In the genomic region with DNA sequence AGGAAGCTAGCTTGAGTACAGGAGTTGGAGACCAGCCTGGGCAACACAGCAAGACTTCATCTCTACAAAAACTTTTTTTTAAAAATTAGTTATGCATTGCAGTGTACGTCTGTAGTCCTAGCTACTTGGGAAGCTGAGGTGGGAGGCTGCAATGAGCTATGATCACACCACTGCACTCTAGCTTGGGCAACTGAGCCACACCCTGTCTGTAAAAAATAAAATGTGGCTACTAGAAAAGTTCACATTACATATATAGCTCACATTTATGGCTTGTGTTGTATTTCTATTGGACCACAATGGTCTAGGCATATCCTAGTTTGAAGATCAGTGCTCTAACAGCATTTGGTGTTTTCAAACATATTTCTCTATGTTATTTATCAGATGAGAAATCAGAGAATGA, we compare ENCODE assay signal across 39 cellular contexts.
"Had no signal": no experiment of that assay in that cellular context is flagged by ENCODE, and none has a peak within 500 bp of the region (broad histone marks: within the 10 kb centered on the region; RNA-seq: fewer than 3 reads in every experiment).

No MANE protein-coding gene starts in this region.

- H3K27me3 Mint-ChIP-seq: activated naive CD4-positive, alpha-beta T cell treated with anti-CD3 and anti-CD28 coated beads, Interleukin-2, amount 10 ng/mL, durations not matched to agents 7 days and 5 days had no signal

- H3K9me3 Mint-ChIP-seq: activated naive CD4-positive, alpha-beta T cell treated with anti-CD3 and anti-CD28 coated beads for 36 hours; activated naive CD4-positive, alpha-beta T cell treated with anti-CD3 and anti-CD28 coated beads, Interleukin-2, amount 10 ng/mL, durations not matched to agents 7 days and 5 days; activated naive CD4-positive, alpha-beta T cell treated with anti-CD3 and anti-CD28 coated beads, Interleukin-2, amount 50 U/mL, for 24 hours; activated naive CD4-positive, alpha-beta T cell treated with anti-CD3 and anti-CD28 coated beads, Interleukin-2, amount 50 U/mL, for 72 hours; activated naive CD8-positive, alpha-beta T cell treated with anti-CD3 and anti-CD28 coated beads for 36 hours; activated naive CD8-positive, alpha-beta T cell treated with anti-CD3 and anti-CD28 coated beads, Interleukin-2, amount 10 ng/mL, durations not matched to agents 7 days and 5 days; activated naive CD8-positive, alpha-beta T cell treated with anti-CD3 and anti-CD28 coated beads, Interleukin-2, amount 50 U/mL, for 24 hours; activated T-cell treated with anti-CD3 and anti-CD28 coated beads, Interleukin-2, amount 50 U/mL, for 24 hours; activated T-cell treated with anti-CD3 and anti-CD28 coated beads, Interleukin-2, amount 50 U/mL, for 4 hours; activated T-cell treated with anti-CD3 and anti-CD28 coated beads, Interleukin-2, amount 50 U/mL, for 72 hours; activated T-helper 1 cell treated with anti-CD3 and anti-CD28 coated beads, Interleukin-12 subunit alpha, Interleukin-12 subunit beta, Interleukin-2, Interleukin-4 antibody, amounts not matched to agents 30 ng/mL and 10 ng/mL and 1 ng/mL, durations not matched to agents 14 hours and 24 hours and 36 hours; activated T-helper 17 cell treated with anti-CD3 and anti-CD28 coated beads, Interleukin-2, amount 50 U/mL, for 72 hours; activated T-helper 2 cell treated with anti-CD3 and anti-CD28 coated beads, Interferon-gamma antibody, Interleukin-2, Interleukin-4, amounts not matched to agents 10 μg/mL and 5 μg/mL and 100 μg/mL, durations not matched to agents 14 hours and 24 hours and 36 hours; central memory CD8-positive, alpha-beta T cell had no signal

- H3K4me1 ChIP-seq: adrenal gland, ascending aorta, body of pancreas, breast epithelium had no signal

- H3K4me3 Mint-ChIP-seq: activated naive CD4-positive, alpha-beta T cell treated with anti-CD3 and anti-CD28 coated beads for 36 hours; activated naive CD4-positive, alpha-beta T cell treated with anti-CD3 and anti-CD28 coated beads, Interleukin-2, amount 10 ng/mL, durations not matched to agents 7 days and 5 days; activated naive CD4-positive, alpha-beta T cell treated with anti-CD3 and anti-CD28 coated beads, Interleukin-2, amount 50 U/mL, for 24 hours; activated naive CD8-positive, alpha-beta T cell; activated naive CD8-positive, alpha-beta T cell treated with anti-CD3 and anti-CD28 coated beads for 36 hours; activated naive CD8-positive, alpha-beta T cell treated with anti-CD3 and anti-CD28 coated beads, Interleukin-2, amount 10 ng/mL, durations not matched to agents 7 days and 5 days; activated naive CD8-positive, alpha-beta T cell treated with anti-CD3 and anti-CD28 coated beads, Interleukin-2, amount 50 U/mL, for 24 hours; activated T-cell treated with anti-CD3 and anti-CD28 coated beads, Interleukin-2, amount 50 U/mL, for 24 hours; activated T-cell treated with anti-CD3 and anti-CD28 coated beads, Interleukin-2, amount 50 U/mL, for 4 hours; activated T-cell treated with anti-CD3 and anti-CD28 coated beads, Interleukin-2, amount 50 U/mL, for 72 hours; activated T-helper 1 cell treated with anti-CD3 and anti-CD28 coated beads, Interleukin-12 subunit alpha, Interleukin-12 subunit beta, Interleukin-2, Interleukin-4 antibody, amounts not matched to agents 30 ng/mL and 10 ng/mL and 1 ng/mL, durations not matched to agents 14 hours and 24 hours and 36 hours; activated T-helper 17 cell treated with anti-CD3 and anti-CD28 coated beads, Interleukin-2, amount 50 U/mL, for 72 hours; brain; central memory CD8-positive, alpha-beta T cell had no signal

- H3K4me1 Mint-ChIP-seq: brain; central memory CD8-positive, alpha-beta T cell had no signal

- H3K36me3 ChIP-seq: adrenal gland, ascending aorta, brain microvascular endothelial cell, breast epithelium, cardiac muscle cell had no signal

- H3K9me3 ChIP-seq: adrenal gland, ascending aorta, body of pancreas, breast epithelium had no signal

- DNase-seq: activated effector memory CD4-positive, alpha-beta T cell treated with anti-CD3 and anti-CD28 coated beads, Interleukin-2, amount 50 U/mL, for 16 hours; activated effector memory CD4-positive, alpha-beta T cell treated with Interleukin-2 at 50 U/mL for 16 hours; activated gamma-delta T cell; activated gamma-delta T cell treated with Interleukin-2 at 50 U/mL for 16 hours; activated naive CD4-positive, alpha-beta T cell; activated naive CD4-positive, alpha-beta T cell treated with anti-CD3 and anti-CD28 coated beads for 36 hours; activated naive CD4-positive, alpha-beta T cell treated with anti-CD3 and anti-CD28 coated beads, Interleukin-2, amount 10 ng/mL, durations not matched to agents 7 days and 5 days; activated naive CD4-positive, alpha-beta T cell treated with anti-CD3 and anti-CD28 coated beads, Interleukin-2, amount 50 U/mL, for 16 hours; activated naive CD4-positive, alpha-beta T cell treated with Interleukin-2 at 50 U/mL for 16 hours; activated naive CD8-positive, alpha-beta T cell treated with anti-CD3 and anti-CD28 coated beads for 36 hours; activated naive CD8-positive, alpha-beta T cell treated with anti-CD3 and anti-CD28 coated beads, Interleukin-2, amount 10 ng/mL, durations not matched to agents 7 days and 5 days; activated naive CD8-positive, alpha-beta T cell treated with anti-CD3 and anti-CD28 coated beads, Interleukin-2, amount 50 U/mL, for 24 hours; activated T-cell treated with anti-CD3 and anti-CD28 coated beads for 4 hours; activated T-cell treated with anti-CD3 and anti-CD28 coated beads, Interleukin-2, amount 50 U/mL, for 1 hour; activated T-cell treated with anti-CD3 and anti-CD28 coated beads, Interleukin-2, amount 50 U/mL, for 24 hours; activated T-cell treated with anti-CD3 and anti-CD28 coated beads, Interleukin-2, amount 50 U/mL, for 4 hours; activated T-cell treated with anti-CD3 and anti-CD28 coated beads, Interleukin-2, amount 50 U/mL, for 48 hours; activated T-cell treated with anti-CD3 and anti-CD28 coated beads, Interleukin-2, amount 50 U/mL, for 72 hours; adrenal gland; amniotic stem cell; amygdala; anterior cingulate cortex; aorta; body of pancreas; brain microvascular endothelial cell; caudate nucleus; central memory CD4-positive, alpha-beta T cell; cerebellar nuclear complex had no signal

- H3K4me3 ChIP-seq: adrenal gland, ascending aorta, body of pancreas, breast epithelium, cardiac muscle cell had no signal

- H3K27ac Mint-ChIP-seq: activated naive CD4-positive, alpha-beta T cell treated with anti-CD3 and anti-CD28 coated beads for 36 hours; activated naive CD4-positive, alpha-beta T cell treated with anti-CD3 and anti-CD28 coated beads, Interleukin-2, amount 10 ng/mL, durations not matched to agents 7 days and 5 days; activated naive CD4-positive, alpha-beta T cell treated with anti-CD3 and anti-CD28 coated beads, Interleukin-2, amount 50 U/mL, for 24 hours; activated naive CD4-positive, alpha-beta T cell treated with anti-CD3 and anti-CD28 coated beads, Interleukin-2, amount 50 U/mL, for 72 hours; activated naive CD8-positive, alpha-beta T cell; activated naive CD8-positive, alpha-beta T cell treated with anti-CD3 and anti-CD28 coated beads for 36 hours; activated naive CD8-positive, alpha-beta T cell treated with anti-CD3 and anti-CD28 coated beads, Interleukin-2, amount 10 ng/mL, durations not matched to agents 7 days and 5 days; activated naive CD8-positive, alpha-beta T cell treated with anti-CD3 and anti-CD28 coated beads, Interleukin-2, amount 50 U/mL, for 24 hours; activated T-cell treated with anti-CD3 and anti-CD28 coated beads, Interleukin-2, amount 50 U/mL, for 24 hours; activated T-cell treated with anti-CD3 and anti-CD28 coated beads, Interleukin-2, amount 50 U/mL, for 72 hours; activated T-helper 1 cell treated with anti-CD3 and anti-CD28 coated beads, Interleukin-12 subunit alpha, Interleukin-12 subunit beta, Interleukin-2, Interleukin-4 antibody, amounts not matched to agents 30 ng/mL and 10 ng/mL and 1 ng/mL, durations not matched to agents 14 hours and 24 hours and 36 hours; activated T-helper 17 cell treated with anti-CD3 and anti-CD28 coated beads, Interleukin-2, amount 50 U/mL, for 72 hours; activated T-helper 2 cell treated with anti-CD3 and anti-CD28 coated beads, Interferon-gamma antibody, Interleukin-2, Interleukin-4, amounts not matched to agents 10 μg/mL and 5 μg/mL and 100 μg/mL, durations not matched to agents 14 hours and 24 hours and 36 hours; brain had no signal

- H3K36me3 Mint-ChIP-seq: activated naive CD4-positive, alpha-beta T cell treated with anti-CD3 and anti-CD28 coated beads, Interleukin-2, amount 10 ng/mL, durations not matched to agents 7 days and 5 days; activated naive CD4-positive, alpha-beta T cell treated with anti-CD3 and anti-CD28 coated beads, Interleukin-2, amount 50 U/mL, for 24 hours; activated naive CD4-positive, alpha-beta T cell treated with anti-CD3 and anti-CD28 coated beads, Interleukin-2, amount 50 U/mL, for 72 hours; activated naive CD8-positive, alpha-beta T cell; activated naive CD8-positive, alpha-beta T cell treated with anti-CD3 and anti-CD28 coated beads for 36 hours; brain had no signal

- ATAC-seq: activated naive CD4-positive, alpha-beta T cell treated with anti-CD3 and anti-CD28 coated beads, Interleukin-2, amount 50 U/mL, for 72 hours; activated naive CD8-positive, alpha-beta T cell treated with anti-CD3 and anti-CD28 coated beads, Interleukin-2, amount 50 U/mL, for 24 hours; activated T-cell treated with anti-CD3 and anti-CD28 coated beads, Interleukin-2, amount 50 U/mL, for 4 hours; activated T-cell treated with anti-CD3 and anti-CD28 coated beads, Interleukin-2, amount 50 U/mL, for 72 hours; activated T-helper 17 cell treated with anti-CD3 and anti-CD28 coated beads, Interleukin-2, amount 50 U/mL, for 72 hours; body of pancreas had no signal
